Comparison of ENCODE assay signal across 16 cellular contexts in the genomic region with DNA sequence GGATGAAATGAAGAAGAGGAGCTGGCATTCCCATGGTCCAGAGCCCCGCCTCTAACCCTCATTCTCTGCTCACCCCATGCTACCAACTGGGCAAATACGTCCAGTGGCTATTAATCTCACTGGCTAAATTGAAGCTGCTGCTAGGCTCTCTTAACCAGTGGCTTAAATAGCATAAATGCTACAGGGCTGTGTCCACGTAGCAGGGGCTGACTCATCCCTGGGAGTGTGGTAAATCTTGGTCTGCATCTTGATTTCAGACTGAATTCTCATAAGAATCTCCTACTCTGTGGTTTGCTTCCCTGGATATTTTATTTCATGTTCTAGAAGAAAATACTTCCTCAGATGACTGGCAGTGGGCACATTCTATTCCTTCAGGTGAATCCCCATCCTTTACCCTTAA.
DNase-seq lines count a peak whose midpoint lies in the region; ATAC-seq and TF ChIP-seq lines count a peak whose summit lies in the region.
"Had no signal": no experiment of that assay in that cellular context is flagged by ENCODE, and none has a peak within 500 bp of the region (broad histone marks: within the 10 kb centered on the region; RNA-seq: fewer than 3 reads in every experiment).

No MANE protein-coding gene starts in this region.

- TF ChIP-seq CTCF in SK-N-SH (IDR thresholded peaks at IDR 0.05), result no peak
- TF ChIP-seq CTCF in fibroblast of pulmonary artery (IDR thresholded peaks at IDR 0.05; ENCODE audit: low read length, missing control alignments), result no peak

- H3K9me3 Mint-ChIP-seq in T-helper 2 cell treated with Interferon-gamma antibody and Interleukin-4, amounts not matched to agents 5 μg/mL and 100 μg/mL, for 36 hours, result no peaks in the 10 kb centered on the region
- H3K9me3 Mint-ChIP-seq: effector memory CD8-positive, alpha-beta T cell had no signal

- H3K4me1 Mint-ChIP-seq in T-helper 2 cell treated with Interferon-gamma antibody and Interleukin-4, amounts not matched to agents 5 μg/mL and 100 μg/mL, for 36 hours (ENCODE audit: low read depth), result peaks cover 1% of the 10 kb centered on the region

- no peak overlapping the region for H3K27ac Mint-ChIP-seq in T-helper 2 cell treated with Interferon-gamma antibody and Interleukin-4, amounts not matched to agents 5 μg/mL and 100 μg/mL, for 36 hours
- H3K27ac Mint-ChIP-seq: effector memory CD8-positive, alpha-beta T cell had no signal

- H3K4me1 ChIP-seq in SK-N-SH (ENCODE audit: control insufficient read depth in 1 of 2, insufficient read depth in 2 of 2, low read depth in 1 of 2, low read length in 1 of 2), result peaks cover 0 to 19% of the 10 kb centered on the region in 2 experiments; a peak in 1 of 4 replicates
- H3K4me1 ChIP-seq: suprapubic skin had no signal

- no peak overlapping the region for H3K4me2 ChIP-seq in SK-N-SH

- no peaks in the 10 kb centered on the region for H3F3A ChIP-seq in SK-N-SH (replicated peaks; ENCODE audit: insufficient read depth)

- H3K9me3 ChIP-seq in SK-N-SH, result no peaks in the 10 kb centered on the region
- H3K9me3 ChIP-seq: neutrophil, suprapubic skin had no signal

- no peaks in the 10 kb centered on the region for H4K20me1 ChIP-seq in SK-N-SH (ENCODE audit: insufficient read depth)

- TF ChIP-seq EP300 in SK-N-SH (IDR thresholded peaks at IDR 0.05; ENCODE audit: borderline replicate concordance in 1 of 2, low read depth in 1 of 2, low read length in 1 of 2), result no peak; a peak in 1 of 4 replicates

- H3K9me2 ChIP-seq in SK-N-SH, result no peaks in the 10 kb centered on the region

- intact Hi-C loops in left cardiac atrium (cut with DNase I), result no loop called here

- H3K4me3 ChIP-seq in SK-N-SH (ENCODE audit: low read depth in 2 of 2, low read length in 1 of 2) (no peak overlapping the region), fibroblast of pulmonary artery (replicated peaks; ENCODE audit: low read depth, low read length) (no peak overlapping the region)
- H3K4me3 ChIP-seq: lung, SK-N-MC, suprapubic skin had no signal

- no peak overlapping the region for H3K9ac ChIP-seq in SK-N-SH

- no peak for ATAC-seq in GM19395 (IDR thresholded peaks at IDR 0.05; ENCODE audit: unreplicated experiment)
- no peak for ATAC-seq in left cardiac atrium
- ATAC-seq: effector memory CD8-positive, alpha-beta T cell had no signal

- H3K36me3 Mint-ChIP-seq in T-helper 2 cell treated with Interferon-gamma antibody and Interleukin-4, amounts not matched to agents 5 μg/mL and 100 μg/mL, for 36 hours (ENCODE audit: low read depth), result peaks cover 1% of the 10 kb centered on the region

- DNase-seq in GM04504 (ENCODE audit: low read depth) (peak; percentile 63), SK-N-SH (no peak), fibroblast of pulmonary artery (ENCODE audit: low read depth) (peak; percentile 38), stromal cell of bone marrow (ENCODE audit: low read depth) (peak; percentile 86), left cardiac atrium (no peak)
- no peak for DNase-seq in T-helper 2 cell treated with Interferon-gamma antibody and Interleukin-4, amounts not matched to agents 5 μg/mL and 100 μg/mL, for 36 hours (ENCODE audit: low spot score)
- DNase-seq: activated CD8-positive, alpha-beta memory T cell treated with anti-CD3 and anti-CD28 coated beads, Interleukin-2, amount 50 U/mL, for 48 hours; effector memory CD8-positive, alpha-beta T cell; Kasumi-1; NCI-H2081 had no signal

- TF ChIP-seq RAD21 in SK-N-SH (IDR thresholded peaks at IDR 0.05; ENCODE audit: low read length), result no peak

- no peaks in the 10 kb centered on the region for H3K27me3 Mint-ChIP-seq in T-helper 2 cell treated with Interferon-gamma antibody and Interleukin-4, amounts not matched to agents 5 μg/mL and 100 μg/mL, for 36 hours (ENCODE audit: low read depth)

- POLR2A ChIA-PET in SK-N-SH (lab: Yijun Ruan, JAX), result no interaction called here

- 10% methylated on average over 3 of the region's 3 CpGs for WGBS in SK-N-SH (ENCODE audit: low lambda C conversion rate)

- peaks cover 8% of the 10 kb centered on the region; the same call in 1 of the 2 replicates for H3K27me3 ChIP-seq in SK-N-SH (ENCODE audit: insufficient read depth)
- H3K27me3 ChIP-seq: neutrophil, suprapubic skin had no signal

- no peak overlapping the region for H3K4me3 Mint-ChIP-seq in T-helper 2 cell treated with Interferon-gamma antibody and Interleukin-4, amounts not matched to agents 5 μg/mL and 100 μg/mL, for 36 hours
- H3K4me3 Mint-ChIP-seq: effector memory CD8-positive, alpha-beta T cell had no signal

- no peaks in the 10 kb centered on the region for H3K36me3 ChIP-seq in SK-N-SH (replicated peaks in 1 of 2; ENCODE audit: control insufficient read depth in 1 of 2, insufficient read depth in 2 of 2, low read length in 1 of 2)
- H3K36me3 ChIP-seq: neutrophil, suprapubic skin had no signal

- no peak overlapping the region for H2AFZ ChIP-seq in SK-N-SH (ENCODE audit: low read depth)

- CTCF ChIA-PET in SK-N-SH (lab: Yijun Ruan, JAX), result no interaction called here

- H3K27ac ChIP-seq in SK-N-SH (ENCODE audit: low read depth in 2 of 2, low read length in 1 of 2), result peak overlapping the region in 1 of 2 experiments; percentile 45; a peak in 1 of 4 replicates
- H3K27ac ChIP-seq: neutrophil, suprapubic skin, VCaP had no signal

- no peaks in the 10 kb centered on the region for H3K79me2 ChIP-seq in SK-N-SH (ENCODE audit: insufficient read depth)

TF ChIP-seq in SK-N-SH, 30 proteins besides CTCF, POLR2A, EP300 and RAD21 (continues in another document):
- no peak for TF ChIP-seq EZH2phosphoT487 (IDR thresholded peaks at IDR 0.05; ENCODE audit: borderline replicate concordance, low read depth)
- no peak for TF ChIP-seq CHD2 (IDR thresholded peaks at IDR 0.05; ENCODE audit: low read length, partially characterized antibody)
- no peak for TF ChIP-seq TCF12 (IDR thresholded peaks at IDR 0.05)
- TF ChIP-seq YY1 (IDR thresholded peaks at IDR 0.05; ENCODE audit: low read depth), result no peak
- TF ChIP-seq RFX5 (IDR thresholded peaks at IDR 0.05; ENCODE audit: low read length), result no peak
- no peak for TF ChIP-seq MEF2A (IDR thresholded peaks at IDR 0.05; ENCODE audit: borderline replicate concordance, low read depth)
- TF ChIP-seq FOSL2 (IDR thresholded peaks at IDR 0.05; ENCODE audit: borderline replicate concordance, low read depth), result peak; percentile 47; the same call in 1 of the 2 replicates
- no peak for TF ChIP-seq TEAD4 (IDR thresholded peaks at IDR 0.05; ENCODE audit: borderline replicate concordance, insufficient read depth)
- no peak for TF ChIP-seq RCOR1 (IDR thresholded peaks at IDR 0.05; ENCODE audit: low read length)
- TF ChIP-seq RXRA (IDR thresholded peaks at IDR 0.05; ENCODE audit: borderline replicate concordance, low read depth), result no peak
- TF ChIP-seq, protein P1, sequence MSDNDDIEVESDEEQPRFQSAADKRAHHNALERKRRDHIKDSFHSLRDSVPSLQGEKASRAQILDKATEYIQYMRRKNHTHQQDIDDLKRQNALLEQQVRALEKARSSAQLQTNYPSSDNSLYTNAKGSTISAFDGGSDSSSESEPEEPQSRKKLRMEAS (IDR thresholded peaks at IDR 0.05; ENCODE audit: low read depth), result no peak
- no peak for TF ChIP-seq GABPA (IDR thresholded peaks at IDR 0.05; ENCODE audit: low read depth)
- no peak for TF ChIP-seq POLR2AphosphoS5 (IDR thresholded peaks at IDR 0.05; ENCODE audit: low read depth, low read length)
- no peak for TF ChIP-seq TAF1 (IDR thresholded peaks at IDR 0.05; ENCODE audit: borderline replicate concordance, low read depth, low read length)
- TF ChIP-seq, protein P2, sequence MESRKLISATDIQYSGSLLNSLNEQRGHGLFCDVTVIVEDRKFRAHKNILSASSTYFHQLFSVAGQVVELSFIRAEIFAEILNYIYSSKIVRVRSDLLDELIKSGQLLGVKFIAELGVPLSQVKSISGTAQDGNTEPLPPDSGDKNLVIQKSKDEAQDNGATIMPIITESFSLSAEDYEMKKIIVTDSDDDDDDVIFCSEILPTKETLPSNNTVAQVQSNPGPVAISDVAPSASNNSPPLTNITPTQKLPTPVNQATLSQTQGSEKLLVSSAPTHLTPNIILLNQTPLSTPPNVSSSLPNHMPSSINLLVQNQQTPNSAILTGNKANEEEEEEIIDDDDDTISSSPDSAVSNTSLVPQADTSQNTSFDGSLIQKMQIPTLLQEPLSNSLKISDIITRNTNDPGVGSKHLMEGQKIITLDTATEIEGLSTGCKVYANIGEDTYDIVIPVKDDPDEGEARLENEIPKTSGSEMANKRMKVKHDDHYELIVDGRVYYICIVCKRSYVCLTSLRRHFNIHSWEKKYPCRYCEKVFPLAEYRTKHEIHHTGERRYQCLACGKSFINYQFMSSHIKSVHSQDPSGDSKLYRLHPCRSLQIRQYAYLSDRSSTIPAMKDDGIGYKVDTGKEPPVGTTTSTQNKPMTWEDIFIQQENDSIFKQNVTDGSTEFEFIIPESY (IDR thresholded peaks at IDR 0.05; ENCODE audit: borderline replicate concordance, low read depth), result no peak
- no peak for TF ChIP-seq ELF1 (IDR thresholded peaks at IDR 0.05)
- TF ChIP-seq SMC3 (IDR thresholded peaks at IDR 0.05; ENCODE audit: low read depth, low read length), result no peak
- TF ChIP-seq, protein P3, sequence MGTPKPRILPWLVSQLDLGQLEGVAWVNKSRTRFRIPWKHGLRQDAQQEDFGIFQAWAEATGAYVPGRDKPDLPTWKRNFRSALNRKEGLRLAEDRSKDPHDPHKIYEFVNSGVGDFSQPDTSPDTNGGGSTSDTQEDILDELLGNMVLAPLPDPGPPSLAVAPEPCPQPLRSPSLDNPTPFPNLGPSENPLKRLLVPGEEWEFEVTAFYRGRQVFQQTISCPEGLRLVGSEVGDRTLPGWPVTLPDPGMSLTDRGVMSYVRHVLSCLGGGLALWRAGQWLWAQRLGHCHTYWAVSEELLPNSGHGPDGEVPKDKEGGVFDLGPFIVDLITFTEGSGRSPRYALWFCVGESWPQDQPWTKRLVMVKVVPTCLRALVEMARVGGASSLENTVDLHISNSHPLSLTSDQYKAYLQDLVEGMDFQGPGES (IDR thresholded peaks at IDR 0.05; ENCODE audit: low read depth, low read length), result no peak
- peak; percentile 34 for TF ChIP-seq JUND (IDR thresholded peaks at IDR 0.05)
- TF ChIP-seq, protein P4, sequence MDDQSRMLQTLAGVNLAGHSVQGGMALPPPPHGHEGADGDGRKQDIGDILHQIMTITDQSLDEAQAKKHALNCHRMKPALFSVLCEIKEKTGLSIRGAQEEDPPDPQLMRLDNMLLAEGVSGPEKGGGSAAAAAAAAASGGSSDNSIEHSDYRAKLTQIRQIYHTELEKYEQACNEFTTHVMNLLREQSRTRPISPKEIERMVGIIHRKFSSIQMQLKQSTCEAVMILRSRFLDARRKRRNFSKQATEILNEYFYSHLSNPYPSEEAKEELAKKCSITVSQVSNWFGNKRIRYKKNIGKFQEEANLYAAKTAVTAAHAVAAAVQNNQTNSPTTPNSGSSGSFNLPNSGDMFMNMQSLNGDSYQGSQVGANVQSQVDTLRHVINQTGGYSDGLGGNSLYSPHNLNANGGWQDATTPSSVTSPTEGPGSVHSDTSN (IDR thresholded peaks at IDR 0.05), result 0 out of 2 replicates have a peak, but pooled peaks have one; percentile 13
- no peak for TF ChIP-seq SIN3A (IDR thresholded peaks at IDR 0.05; ENCODE audit: borderline replicate concordance, low read depth, low read length)
- TF ChIP-seq NFIC (IDR thresholded peaks at IDR 0.05; ENCODE audit: borderline replicate concordance), result no peak

Comparison
In these comparisons a context has a peak if more than half of its experiments do, and no peak if none do; other contexts are left out.
1. DNase-seq: peak in GM04504 (single experiment), fibroblast of pulmonary artery (single experiment) and stromal cell of bone marrow (single experiment); none in SK-N-SH (single experiment), left cardiac atrium (single experiment) and T-helper 2 cell treated with Interferon-gamma antibody and Interleukin-4, amounts not matched to agents 5 μg/mL and 100 μg/mL, for 36 hours (single experiment).